Comparison of ENCODE assay signal across 32 cellular contexts in genomic region chrX:104285201-104285600, GRCh38. TPM values are rescaled to one million over a fixed set of nuclear protein-coding genes. Genes with fewer than 3 reads are reported as not detected.
"Had no signal": no experiment of that assay in that cellular context is flagged by ENCODE, and none has a peak within 500 bp of the region (broad histone marks: within the 10 kb centered on the region; RNA-seq: fewer than 3 reads in every experiment).

No MANE protein-coding gene starts in this region.

- H3K27ac ChIP-seq: stomach, suprapubic skin, testis, tibial artery, tibial nerve, transverse colon, upper lobe of left lung, upper lobe of right lung, uterus had no signal

- FAIRE-seq: urothelium cell line had no signal

- H3K36me3 Mint-ChIP-seq: stimulated activated effector memory CD8-positive, alpha-beta T cell treated with anti-CD3 and anti-CD28 coated beads, Interleukin-12 subunit alpha, Interleukin-12 subunit beta, amount 100 ng/mL, for 72 hours; stimulated activated memory B cell treated with anti-CD40 and anti-IgM and Interleukin-4, amounts not matched to agents 10 μg/mL and 1 μg/mL and 100 μg/mL, for 72 hours; stimulated activated naive B cell treated with anti-CD40 and anti-IgM and Interleukin-4, amounts not matched to agents 10 μg/mL and 1 μg/mL and 100 μg/mL, for 72 hours; type B pancreatic cell had no signal

- DNase-seq: stimulated activated CD4-positive, alpha-beta T cell treated with anti-CD3 and anti-CD28 coated beads, Interleukin-2, amount 100 ng/mL, for 48 hours; stimulated activated CD4-positive, alpha-beta T cell treated with anti-CD3 and anti-CD28 coated beads, Interleukin-4, amount 100 ng/mL, for 1 hour; stimulated activated CD4-positive, alpha-beta T cell treated with anti-CD3 and anti-CD28 coated beads, Interleukin-4, amount 100 ng/mL, for 24 hours; stimulated activated CD4-positive, alpha-beta T cell treated with anti-CD3 and anti-CD28 coated beads, Interleukin-4, amount 100 ng/mL, for 4 hours; stimulated activated CD8-positive, alpha-beta memory T cell treated with anti-CD3 and anti-CD28 coated beads, Interleukin-4, amount 100 ng/mL, for 48 hours; stimulated activated naive B cell treated with anti-CD40 and anti-IgM and Interleukin-4, amounts not matched to agents 10 μg/mL and 1 μg/mL and 100 μg/mL, for 72 hours; stimulated activated naive CD4-positive, alpha-beta T cell; stimulated activated naive CD4-positive, alpha-beta T cell treated with Interleukin-2 at 50 U/mL for 16 hours; stimulated activated naive CD8-positive, alpha-beta T cell treated with anti-CD3 and anti-CD28 coated beads, Interleukin-15, amount 100 ng/mL, for 72 hours; stimulated activated naive CD8-positive, alpha-beta T cell treated with anti-CD3 and anti-CD28 coated beads, Interleukin-15, Interleukin-2, amounts not matched to agents 100 U/mL and 50 U/mL, for 24 hours; stomach; substantia nigra; testis; tibial artery; transverse colon; trophoblast cell; upper lobe of left lung; upper lobe of right lung had no signal

- H3K4me3 ChIP-seq: stomach, suprapubic skin, testis, thoracic aorta, thyroid gland, tibial artery, tibial nerve, transverse colon, upper lobe of left lung, upper lobe of right lung, uterus had no signal

- H3K27me3 ChIP-seq: suprapubic skin, testis, thyroid gland, tibial artery, transverse colon, upper lobe of left lung, upper lobe of right lung, uterus had no signal

- ATAC-seq: stimulated activated effector memory CD8-positive, alpha-beta T cell treated with anti-CD3 and anti-CD28 coated beads, Interleukin-12 subunit alpha, Interleukin-12 subunit beta, amount 100 ng/mL, for 72 hours; stimulated activated memory B cell treated with anti-CD40 and anti-IgM and Interleukin-4, amounts not matched to agents 10 μg/mL and 1 μg/mL and 100 μg/mL, for 72 hours; stimulated activated naive B cell treated with anti-CD40 and anti-IgM and Interleukin-4, amounts not matched to agents 10 μg/mL and 1 μg/mL and 100 μg/mL, for 72 hours; stimulated activated naive CD8-positive, alpha-beta T cell treated with anti-CD3 and anti-CD28 coated beads, Interleukin-15, amount 100 ng/mL, for 72 hours; stimulated activated naive CD8-positive, alpha-beta T cell treated with anti-CD3 and anti-CD28 coated beads, Interleukin-15, Interleukin-2, amounts not matched to agents 100 U/mL and 50 U/mL, for 24 hours; upper lobe of right lung had no signal

- H3K27me3 Mint-ChIP-seq: stimulated activated memory B cell treated with anti-CD40 and anti-IgM and Interleukin-4, amounts not matched to agents 10 μg/mL and 1 μg/mL and 100 μg/mL, for 72 hours; type B pancreatic cell had no signal

- H3K4me3 Mint-ChIP-seq: stimulated activated effector memory CD8-positive, alpha-beta T cell treated with anti-CD3 and anti-CD28 coated beads, Interleukin-12 subunit alpha, Interleukin-12 subunit beta, amount 100 ng/mL, for 72 hours; stimulated activated memory B cell treated with anti-CD40 and anti-IgM and Interleukin-4, amounts not matched to agents 10 μg/mL and 1 μg/mL and 100 μg/mL, for 72 hours; stimulated activated naive B cell treated with anti-CD40 and anti-IgM and Interleukin-4, amounts not matched to agents 10 μg/mL and 1 μg/mL and 100 μg/mL, for 72 hours; stimulated activated naive CD8-positive, alpha-beta T cell treated with anti-CD3 and anti-CD28 coated beads, Interleukin-15, amount 100 ng/mL, for 72 hours; stimulated activated naive CD8-positive, alpha-beta T cell treated with anti-CD3 and anti-CD28 coated beads, Interleukin-15, Interleukin-2, amounts not matched to agents 100 ng/mL and 50 ng/mL, for 24 hours; type B pancreatic cell had no signal

- H3K9me3 ChIP-seq: stomach, suprapubic skin, testis, thoracic aorta, thyroid gland, tibial artery, tibial nerve, transverse colon, upper lobe of left lung, upper lobe of right lung, uterus had no signal

- H3K27ac Mint-ChIP-seq: stimulated activated effector memory CD8-positive, alpha-beta T cell treated with anti-CD3 and anti-CD28 coated beads, Interleukin-12 subunit alpha, Interleukin-12 subunit beta, amount 100 ng/mL, for 72 hours; stimulated activated memory B cell treated with anti-CD40 and anti-IgM and Interleukin-4, amounts not matched to agents 10 μg/mL and 1 μg/mL and 100 μg/mL, for 72 hours; stimulated activated naive B cell treated with anti-CD40 and anti-IgM and Interleukin-4, amounts not matched to agents 10 μg/mL and 1 μg/mL and 100 μg/mL, for 72 hours; stimulated activated naive CD8-positive, alpha-beta T cell treated with anti-CD3 and anti-CD28 coated beads, Interleukin-15, amount 100 ng/mL, for 72 hours; stimulated activated naive CD8-positive, alpha-beta T cell treated with anti-CD3 and anti-CD28 coated beads, Interleukin-15, Interleukin-2, amounts not matched to agents 100 ng/mL and 50 ng/mL, for 24 hours; type B pancreatic cell had no signal

- H3K4me1 ChIP-seq: stomach, suprapubic skin, testis, tibial nerve, transverse colon, upper lobe of left lung, upper lobe of right lung, uterus had no signal

- H3K4me1 Mint-ChIP-seq: stimulated activated effector memory CD8-positive, alpha-beta T cell treated with anti-CD3 and anti-CD28 coated beads, Interleukin-12 subunit alpha, Interleukin-12 subunit beta, amount 100 ng/mL, for 72 hours; stimulated activated memory B cell treated with anti-CD40 and anti-IgM and Interleukin-4, amounts not matched to agents 10 μg/mL and 1 μg/mL and 100 μg/mL, for 72 hours; stimulated activated naive B cell treated with anti-CD40 and anti-IgM and Interleukin-4, amounts not matched to agents 10 μg/mL and 1 μg/mL and 100 μg/mL, for 72 hours; stimulated activated naive CD8-positive, alpha-beta T cell treated with anti-CD3 and anti-CD28 coated beads, Interleukin-15, amount 100 ng/mL, for 72 hours had no signal

- H3K36me3 ChIP-seq: stomach, suprapubic skin, thoracic aorta, thyroid gland, tibial artery, tibial nerve, transverse colon, upper lobe of left lung, upper lobe of right lung, uterus had no signal

- H3K9me3 Mint-ChIP-seq: stimulated activated effector memory CD8-positive, alpha-beta T cell treated with anti-CD3 and anti-CD28 coated beads, Interleukin-12 subunit alpha, Interleukin-12 subunit beta, amount 100 ng/mL, for 72 hours; stimulated activated memory B cell treated with anti-CD40 and anti-IgM and Interleukin-4, amounts not matched to agents 10 μg/mL and 1 μg/mL and 100 μg/mL, for 72 hours; stimulated activated naive B cell treated with anti-CD40 and anti-IgM and Interleukin-4, amounts not matched to agents 10 μg/mL and 1 μg/mL and 100 μg/mL, for 72 hours; stimulated activated naive CD8-positive, alpha-beta T cell treated with anti-CD3 and anti-CD28 coated beads, Interleukin-15, amount 100 ng/mL, for 72 hours; stimulated activated naive CD8-positive, alpha-beta T cell treated with anti-CD3 and anti-CD28 coated beads, Interleukin-15, Interleukin-2, amounts not matched to agents 100 ng/mL and 50 ng/mL, for 24 hours; type B pancreatic cell had no signal

RNA-seq across cellular contexts. Expression of gene ESX1, which starts 30.5 kb away (rescaled TPM):
- total RNA-seq: stomach, subcutaneous adipose tissue, suprapubic skin, temporal lobe, thoracic aorta, thyroid gland, tibial nerve, transverse colon, upper lobe of left lung, upper lobe of right lung, ureter, urinary bladder had no signal
- polyA plus RNA-seq: stomach, urinary bladder had no signal
